Comparison of ENCODE assay signal across 9 cellular contexts in the genomic region with DNA sequence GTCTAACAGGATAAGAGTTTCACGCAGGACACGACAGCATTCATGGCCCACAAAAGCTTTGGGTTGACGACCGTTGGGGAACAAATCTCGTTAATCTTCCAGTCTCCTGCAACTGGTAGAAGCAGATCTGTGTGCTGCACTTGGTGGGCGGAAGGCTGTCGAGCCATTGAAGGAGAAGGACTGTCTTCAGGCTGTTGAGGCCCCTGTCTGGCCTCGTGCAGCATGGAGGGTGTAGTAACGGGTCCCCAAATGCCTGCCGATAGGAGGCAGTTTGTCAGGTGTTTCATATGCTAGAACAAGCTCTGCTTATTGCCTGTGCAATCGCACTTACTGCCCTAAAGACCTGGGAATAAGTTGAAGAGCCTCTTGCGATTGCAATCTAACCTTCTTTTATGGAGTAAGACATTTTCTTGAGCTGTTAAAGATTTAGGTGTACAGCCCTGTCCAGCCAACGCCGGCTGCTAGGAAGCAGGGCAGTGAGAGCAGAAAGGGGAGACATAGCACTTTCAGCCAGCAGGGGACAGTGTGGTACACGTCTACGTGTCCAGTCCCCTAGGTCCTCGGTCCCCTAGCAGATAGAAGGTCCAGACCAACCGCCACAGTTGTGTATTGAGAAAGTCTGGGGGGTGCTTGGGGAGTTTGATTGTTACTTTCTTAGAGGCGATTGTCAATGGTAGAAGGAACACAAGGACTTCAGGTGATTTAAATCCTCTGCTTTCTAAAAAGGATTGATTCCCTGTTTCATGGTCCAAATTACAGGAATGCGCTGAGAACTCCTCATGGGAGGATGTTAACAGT.
DNase-seq lines count a peak whose midpoint lies in the region; ATAC-seq and TF ChIP-seq lines count a peak whose summit lies in the region.
"Had no signal": no experiment of that assay in that cellular context is flagged by ENCODE, and none has a peak within 500 bp of the region (broad histone marks: within the 10 kb centered on the region; RNA-seq: fewer than 3 reads in every experiment).

No MANE protein-coding gene starts in this region.

- H3K4me3 ChIP-seq in fibroblast of lung (replicated peaks in 1 of 4; ENCODE audit: control extremely low read depth in 1 of 4, insufficient read depth in 1 of 4, low read depth in 3 of 4, low read length in 4 of 4) (no peak overlapping the region), osteoblast (ENCODE audit: insufficient read depth, low read length) (no peak overlapping the region)

- H3K4me2 ChIP-seq in fibroblast of lung (ENCODE audit: extremely low read depth, insufficient read depth, low read length) = no peak overlapping the region
- H3K4me2 ChIP-seq in osteoblast (ENCODE audit: insufficient read depth, low read length) = no peak overlapping the region

- H3K27me3 ChIP-seq in fibroblast of lung (ENCODE audit: control insufficient read depth, insufficient read depth, low read length) = no peaks in the 10 kb centered on the region
- H3K27me3 ChIP-seq in osteoblast (ENCODE audit: insufficient read depth, low read length) = peaks cover 4% of the 10 kb centered on the region

- no peaks in the 10 kb centered on the region for H4K20me1 ChIP-seq in fibroblast of lung (ENCODE audit: control insufficient read depth, extremely low read depth, insufficient read depth, low read length)
- H4K20me1 ChIP-seq in osteoblast (ENCODE audit: insufficient read depth, low read length) = no peaks in the 10 kb centered on the region

- no peaks in the 10 kb centered on the region for H3K9me3 ChIP-seq in fibroblast of lung (ENCODE audit: control insufficient read depth, insufficient read depth, low read depth, low read length)
- H3K9me3 ChIP-seq in osteoblast (ENCODE audit: low read depth, low read length) = no peaks in the 10 kb centered on the region

- H3K4me1 ChIP-seq in fibroblast of lung (ENCODE audit: control insufficient read depth, extremely low read depth, insufficient read depth, low read length) = peaks cover 6% of the 10 kb centered on the region
- H3K4me1 ChIP-seq in osteoblast (ENCODE audit: insufficient read depth, low read length) = peaks cover 19% of the 10 kb centered on the region

- H3K27ac ChIP-seq in fibroblast of lung (ENCODE audit: insufficient read depth, low read length) (no peak overlapping the region), osteoblast (ENCODE audit: low read depth, low read length) (no peak overlapping the region)

- DNase-seq in DMS 273 (lab: John Stamatoyannopoulos, UW; ENCODE audit: unreplicated experiment) (peak; percentile 45), DMS 273 treated with DMSO at 0.1 percent for 48 hours (lab: John Stamatoyannopoulos, UW) (no peak), KBM-7 (peak; percentile 57), SW480 (ENCODE audit: low spot score) (peak; percentile 71), fibroblast of lung (ENCODE audit: low read depth in 2 of 2) (peak; percentile 42 to 60), osteoblast (ENCODE audit: insufficient read length, low spot score, missing footprints) (peak; percentile 94)

- no peak for ATAC-seq in GM18517 (IDR thresholded peaks at IDR 0.05; ENCODE audit: unreplicated experiment)
- ATAC-seq in HG02973 (IDR thresholded peaks at IDR 0.05; ENCODE audit: unreplicated experiment) = no peak
- ATAC-seq: naive thymus-derived CD8-positive, alpha-beta T cell had no signal

- in situ Hi-C loops in KBM-7 (cut with MboI; ENCODE audit: low pct_unique_long_range_greater_than_20kb, low sequenced_read_pairs) = no loop called here

- H3K9ac ChIP-seq in fibroblast of lung (ENCODE audit: insufficient read depth, low read length) = no peak overlapping the region

- H3K79me2 ChIP-seq in fibroblast of lung (ENCODE audit: control insufficient read depth, insufficient read depth, low read length) (no peaks in the 10 kb centered on the region), osteoblast (ENCODE audit: insufficient read depth, low read length) (no peaks in the 10 kb centered on the region)

- H3K36me3 ChIP-seq in fibroblast of lung (ENCODE audit: control insufficient read depth, insufficient read depth, low read length) (no peaks in the 10 kb centered on the region), osteoblast (ENCODE audit: insufficient read depth, low read length) (no peaks in the 10 kb centered on the region)

- H2AFZ ChIP-seq in fibroblast of lung (ENCODE audit: low read length) = no peak overlapping the region
- no peak overlapping the region for H2AFZ ChIP-seq in osteoblast (ENCODE audit: low read length)

- peak; percentile 75 to 91 for TF ChIP-seq CTCF in fibroblast of lung (conservative IDR thresholded peaks at IDR 0.05 in 1 of 2, IDR thresholded peaks at IDR 0.05 in 1 of 2; ENCODE audit: low read depth in 1 of 2, low read length in 2 of 2)
- TF ChIP-seq CTCF in osteoblast (IDR thresholded peaks at IDR 0.05; ENCODE audit: extremely low read depth, low read depth, low read length) = peak; percentile 97
